Comparison of ENCODE assay signal across 16 cellular contexts in the genomic region with DNA sequence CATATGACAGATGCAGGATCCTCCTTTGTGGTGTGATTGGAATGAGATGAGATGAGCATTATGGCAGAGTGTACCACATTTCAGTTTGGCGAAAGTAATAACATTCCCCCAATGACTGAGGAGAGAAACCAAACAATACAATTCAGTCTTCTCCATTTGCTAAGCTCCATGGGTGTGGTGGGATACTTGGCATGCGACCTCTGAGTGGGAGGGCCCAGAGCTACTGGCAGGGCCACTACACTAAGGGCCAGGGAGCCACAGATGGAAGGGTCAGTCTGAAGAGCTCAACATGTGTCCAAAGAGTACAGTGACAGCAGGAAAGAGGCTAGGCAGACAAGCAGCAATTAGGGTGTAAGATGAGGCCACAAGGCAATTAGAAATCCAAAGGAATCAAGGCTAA.
"Had no signal": no experiment of that assay in that cellular context is flagged by ENCODE, and none has a peak within 500 bp of the region (broad histone marks: within the 10 kb centered on the region; RNA-seq: fewer than 3 reads in every experiment).

No MANE protein-coding gene starts in this region.

- H3K27ac Mint-ChIP-seq: activated naive CD4-positive, alpha-beta T cell treated with anti-CD3 and anti-CD28 coated beads, Interleukin-2, amount 50 U/mL, for 24 hours; endodermal cell; stimulated activated naive CD8-positive, alpha-beta T cell treated with anti-CD3 and anti-CD28 coated beads, Interleukin-15, amount 100 ng/mL, for 72 hours; T-cell had no signal

- H3K27ac ChIP-seq: brain microvascular endothelial cell, coronary artery, suprapubic skin, WERI-Rb-1 had no signal

- H3K4me3 ChIP-seq: coronary artery, lung, suprapubic skin, tibial nerve had no signal

- H3K9me3 ChIP-seq: suprapubic skin, tibial nerve had no signal

- H3K27me3 ChIP-seq: brain microvascular endothelial cell, suprapubic skin, tibial nerve had no signal

- H3K4me1 Mint-ChIP-seq: activated naive CD4-positive, alpha-beta T cell treated with anti-CD3 and anti-CD28 coated beads, Interleukin-2, amount 50 U/mL, for 24 hours; endodermal cell had no signal

- H3K9me3 Mint-ChIP-seq: activated naive CD4-positive, alpha-beta T cell treated with anti-CD3 and anti-CD28 coated beads, Interleukin-2, amount 50 U/mL, for 24 hours; endodermal cell; stimulated activated naive CD8-positive, alpha-beta T cell treated with anti-CD3 and anti-CD28 coated beads, Interleukin-15, amount 100 ng/mL, for 72 hours; T-cell had no signal

- DNase-seq: activated CD4-positive, CD25-positive, alpha-beta regulatory T cell treated with anti-CD3 and anti-CD28 coated beads, Interleukin-2, amount 50 U/mL, for 72 hours; activated gamma-delta T cell treated with Interleukin-2 at 50 U/mL for 16 hours; activated T-cell treated with anti-CD3 and anti-CD28 coated beads, Interleukin-2, amount 50 U/mL, for 1 hour; brain microvascular endothelial cell; endodermal cell; occipital lobe; retina; stimulated activated naive CD8-positive, alpha-beta T cell treated with anti-CD3 and anti-CD28 coated beads, Interleukin-15, amount 100 ng/mL, for 72 hours; T-cell; WERI-Rb-1 had no signal

- H3K4me1 ChIP-seq: suprapubic skin had no signal

- H3K4me3 Mint-ChIP-seq: activated naive CD4-positive, alpha-beta T cell treated with anti-CD3 and anti-CD28 coated beads, Interleukin-2, amount 50 U/mL, for 24 hours; endodermal cell; stimulated activated naive CD8-positive, alpha-beta T cell treated with anti-CD3 and anti-CD28 coated beads, Interleukin-15, amount 100 ng/mL, for 72 hours; T-cell had no signal

- H3K36me3 ChIP-seq: brain microvascular endothelial cell, suprapubic skin, tibial nerve, WERI-Rb-1 had no signal

- ATAC-seq: SK-N-SH treated with all-trans-retinoic acid at 6 μM for 48 hours; stimulated activated naive CD8-positive, alpha-beta T cell treated with anti-CD3 and anti-CD28 coated beads, Interleukin-15, amount 100 ng/mL, for 72 hours; T-cell had no signal

- H3K27me3 Mint-ChIP-seq: activated naive CD4-positive, alpha-beta T cell treated with anti-CD3 and anti-CD28 coated beads, Interleukin-2, amount 50 U/mL, for 24 hours; stimulated activated naive CD8-positive, alpha-beta T cell treated with anti-CD3 and anti-CD28 coated beads, Interleukin-15, amount 100 ng/mL, for 72 hours; T-cell had no signal
